Comparison of ENCODE assay signal across 8 cellular contexts in the genomic region with DNA sequence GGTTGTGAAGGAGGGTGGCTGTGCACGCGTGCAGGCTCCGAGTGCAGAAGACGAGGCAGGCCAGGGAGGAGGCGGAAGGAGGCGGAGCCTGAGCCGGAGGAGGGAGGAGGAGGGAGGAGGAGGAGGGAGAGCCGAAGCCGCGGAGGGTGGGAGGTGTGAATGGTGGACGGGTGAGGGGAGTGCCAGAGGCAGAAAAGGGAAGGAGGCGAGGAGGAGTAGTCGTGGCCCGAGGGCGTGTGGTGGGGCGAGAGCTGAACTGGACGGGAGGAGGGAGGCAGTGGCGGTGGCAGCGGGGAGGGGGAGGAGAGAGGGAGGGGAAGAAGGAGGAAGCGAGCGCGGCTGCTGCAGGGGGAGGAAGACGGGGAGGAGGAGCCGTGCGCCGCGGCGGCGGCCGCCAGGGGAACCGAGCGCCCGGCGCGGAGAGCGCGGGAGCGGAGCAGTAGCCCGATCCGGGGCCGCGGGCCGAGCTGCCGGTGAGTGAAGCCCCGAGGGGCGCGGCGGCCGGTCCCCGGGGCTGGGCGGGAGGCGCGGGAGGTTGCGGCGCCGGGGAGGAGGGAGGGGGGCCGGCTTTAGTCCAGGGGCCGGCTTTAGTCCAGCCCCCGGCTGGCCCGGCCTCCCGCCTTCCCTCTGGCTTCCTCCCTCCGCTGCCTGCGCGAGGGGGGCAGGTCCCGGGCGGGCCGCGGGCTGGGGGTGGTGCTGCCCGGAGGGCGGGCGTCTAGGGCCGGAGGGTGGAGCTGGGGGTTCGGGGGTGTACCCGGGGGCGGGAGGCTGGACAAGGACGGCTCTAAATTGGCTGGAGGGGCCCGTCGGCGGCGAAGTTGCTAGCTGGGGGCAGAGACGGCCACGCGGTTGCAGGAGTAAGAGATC. TPM values are rescaled to one million over a fixed set of nuclear protein-coding genes. Genes with fewer than 3 reads are reported as not detected.
DNase-seq lines count a peak whose midpoint lies in the region; ATAC-seq and TF ChIP-seq lines count a peak whose summit lies in the region.

A gene (plus strand): TSS at position 815 of the 867 bp plus-strand sequence. CDS start 661 bp downstream, outside the sequence.

- no peaks in the 10 kb centered on the region for H3K27me3 Mint-ChIP-seq in T-helper 17 cell

- H3K36me3 Mint-ChIP-seq in T-helper 17 cell (ENCODE audit: low read depth), result peaks cover 2% of the 10 kb centered on the region

- peaks cover 24% of the 10 kb centered on the region for H3K4me1 Mint-ChIP-seq in T-helper 17 cell

- peak within 1 kb of the TSS; percentile 97 for H3K27ac ChIP-seq in right cardiac atrium (ENCODE audit: low read length)
- H3K27ac ChIP-seq in vagina, result peak within 1 kb of the TSS; percentile 86

- ATAC-seq in HG02759 (IDR thresholded peaks at IDR 0.05; ENCODE audit: unreplicated experiment), result peak; percentile 84
- ATAC-seq in T-helper 17 cell, result peak; percentile 85
- peak; percentile 96 to 97 for ATAC-seq in right cardiac atrium

- in situ Hi-C loops in GM13976 (cut with MboI; ENCODE audit: low sequenced_read_pairs, unreplicated experiment), result no loop called here

- TF ChIP-seq POLR2A in vagina (IDR thresholded peaks at IDR 0.05), result no peak

- peak within 1 kb of the TSS; percentile 89 for H3K27ac Mint-ChIP-seq in T-helper 17 cell

- DNase-seq in GM13976 (ENCODE audit: low spot score), result peak; percentile 84
- DNase-seq in NCI-H1417 treated with DMSO at 0.1 percent for 48 hours (lab: John Stamatoyannopoulos, UW), result peak; percentile 23
- peak; percentile 55 to 66 (median 61) for DNase-seq in T-helper 17 cell
- DNase-seq in amygdala (lab: John Stamatoyannopoulos, UW), result peak in 55 of 56 donors; percentile 5 to 89 (median 70)
- DNase-seq in right cardiac atrium, result peak; percentile 89 to 96 (median 93)
- DNase-seq in putamen (ENCODE audit: low spot score), result peak; percentile 78
- DNase-seq in vagina (ENCODE audit: extremely low spot score in 2 of 2), result no peak

- intact Hi-C loops in right cardiac atrium (cut with DNase I), result no loop called here
- intact Hi-C loops in vagina (cut with DNase I), result no loop called here

- H3K36me3 ChIP-seq in vagina, result no peaks in the 10 kb centered on the region

- WGBS in right cardiac atrium, result under 1% methylated on average over 56 of the region's 83 CpGs

- no peak for TF ChIP-seq CTCF in GM13976 (IDR thresholded peaks at IDR 0.05; ENCODE audit: borderline replicate concordance, control extremely low read depth, extremely low read depth, insufficient read depth, missing control alignments)
- no peak for TF ChIP-seq CTCF in vagina (IDR thresholded peaks at IDR 0.05)

- H3K4me3 ChIP-seq in right cardiac atrium (ENCODE audit: low read length), result peak within 1 kb of the TSS; percentile 95
- H3K4me3 ChIP-seq in vagina, result peak within 1 kb of the TSS; percentile 56 to 60

- H3K27me3 ChIP-seq in right cardiac atrium (ENCODE audit: control insufficient read depth, insufficient read depth) (no peaks in the 10 kb centered on the region), vagina (no peaks in the 10 kb centered on the region)

- H3K4me3 Mint-ChIP-seq in T-helper 17 cell, result peak within 1 kb of the TSS; percentile 96

- H3K9me3 ChIP-seq in T-helper 17 cell (ENCODE audit: control insufficient read depth, low read length, poor library complexity, severe bottlenecking), result no peaks in the 10 kb centered on the region
- no peaks in the 10 kb centered on the region for H3K9me3 ChIP-seq in right cardiac atrium (ENCODE audit: control insufficient read depth, low read length)
- no peaks in the 10 kb centered on the region for H3K9me3 ChIP-seq in vagina

- H3K4me1 ChIP-seq in right cardiac atrium (ENCODE audit: control insufficient read depth, insufficient read depth, low read length) (peaks cover 7% of the 10 kb centered on the region), vagina (peaks cover 8% of the 10 kb centered on the region)

RNA-seq across cellular contexts. Expression of the gene that starts here (rescaled TPM):
- total RNA-seq in T-helper 17 cell (10 to 100 TPM; 15.1 to 32.7 TPM), right cardiac atrium (10 to 100 TPM; 29.7 to 37.5 (median 34.3) TPM), vagina (10.8 TPM)
- polyA plus RNA-seq in right cardiac atrium, result 17.6 TPM

Comparison
In these comparisons a context has a peak if more than half of its experiments do, and no peak if none do; other contexts are left out.
1. DNase-seq: peak in GM13976 (single experiment), NCI-H1417 treated with DMSO at 0.1 percent for 48 hours (single experiment), T-helper 17 cell (3 of 3), amygdala (55 of 56), right cardiac atrium (3 of 3) and putamen (single experiment); none in vagina (0 of 2).
2. Peak in every context shown above with its lines, with median percentiles within 50 percentile points of each other: ATAC-seq.